1 cellular context compared by ENCODE assay signal in the genomic region with DNA sequence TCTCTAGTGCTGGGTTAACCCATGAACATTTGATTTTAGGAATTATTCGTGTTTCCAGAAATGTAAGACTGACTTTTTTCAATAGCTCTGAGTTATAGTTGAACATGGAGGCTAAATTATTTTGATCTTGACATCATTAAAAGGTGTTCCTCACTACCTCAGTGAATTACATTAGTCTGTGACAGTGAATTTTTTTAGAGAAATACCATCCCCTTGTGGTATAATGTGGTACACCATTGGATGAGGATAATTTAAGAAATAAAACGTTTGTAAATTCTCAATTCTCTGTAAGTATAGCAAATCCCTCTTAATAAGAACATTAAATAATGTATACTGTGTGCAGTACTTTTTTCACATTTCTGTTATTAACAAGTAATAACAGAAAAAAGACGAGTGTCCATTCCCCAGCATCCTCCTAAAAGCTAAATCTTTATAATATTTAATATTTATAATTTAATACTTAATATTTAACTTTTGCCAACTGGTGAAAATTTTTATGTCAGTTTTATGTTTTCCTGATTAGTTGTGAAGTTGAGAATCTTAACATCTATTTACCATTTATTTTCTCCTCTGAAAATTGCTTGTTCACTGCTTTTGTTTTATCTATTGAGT.
TF ChIP-seq lines count a peak whose summit lies in the region.

No MANE protein-coding gene starts in this region.

TF ChIP-seq in HCT116, 20 proteins besides CTCF, POLR2A, EP300 and RAD21 (continued from another document):
- TF ChIP-seq, protein P1, sequence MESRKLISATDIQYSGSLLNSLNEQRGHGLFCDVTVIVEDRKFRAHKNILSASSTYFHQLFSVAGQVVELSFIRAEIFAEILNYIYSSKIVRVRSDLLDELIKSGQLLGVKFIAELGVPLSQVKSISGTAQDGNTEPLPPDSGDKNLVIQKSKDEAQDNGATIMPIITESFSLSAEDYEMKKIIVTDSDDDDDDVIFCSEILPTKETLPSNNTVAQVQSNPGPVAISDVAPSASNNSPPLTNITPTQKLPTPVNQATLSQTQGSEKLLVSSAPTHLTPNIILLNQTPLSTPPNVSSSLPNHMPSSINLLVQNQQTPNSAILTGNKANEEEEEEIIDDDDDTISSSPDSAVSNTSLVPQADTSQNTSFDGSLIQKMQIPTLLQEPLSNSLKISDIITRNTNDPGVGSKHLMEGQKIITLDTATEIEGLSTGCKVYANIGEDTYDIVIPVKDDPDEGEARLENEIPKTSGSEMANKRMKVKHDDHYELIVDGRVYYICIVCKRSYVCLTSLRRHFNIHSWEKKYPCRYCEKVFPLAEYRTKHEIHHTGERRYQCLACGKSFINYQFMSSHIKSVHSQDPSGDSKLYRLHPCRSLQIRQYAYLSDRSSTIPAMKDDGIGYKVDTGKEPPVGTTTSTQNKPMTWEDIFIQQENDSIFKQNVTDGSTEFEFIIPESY (IDR thresholded peaks at IDR 0.05; ENCODE audit: extremely low read depth, insufficient replicate concordance, low read length), result no peak
- TF ChIP-seq EGR1 (IDR thresholded peaks at IDR 0.05; ENCODE audit: low read depth), result no peak
- no peak for TF ChIP-seq EZH2 (IDR thresholded peaks at IDR 0.05)
